Comparison of ENCODE assay signal across 1 cellular context in the genomic region with DNA sequence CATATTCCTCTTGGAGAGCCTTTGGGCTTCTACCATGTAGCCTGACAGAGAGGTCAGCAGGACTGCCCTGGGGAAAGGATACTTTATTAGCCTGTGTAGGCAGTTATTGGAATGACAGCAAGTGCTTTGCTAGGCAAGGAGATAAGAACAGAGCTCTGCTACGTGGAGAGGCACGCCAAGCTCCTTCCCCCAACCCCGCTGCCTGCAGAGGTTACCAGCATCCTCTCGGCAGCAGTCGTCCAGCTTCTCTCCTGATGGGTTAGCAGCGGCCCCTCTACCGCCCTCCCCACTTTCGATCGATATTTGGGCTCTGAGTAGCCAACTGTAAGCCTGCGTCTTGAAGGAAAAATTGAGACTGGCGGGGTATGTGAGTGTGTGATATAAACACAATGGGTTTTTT.
TF ChIP-seq lines count a peak whose summit lies in the region.

No MANE protein-coding gene starts in this region.

TF ChIP-seq in K562, 482 proteins besides CTCF, POLR2A, EP300 and RAD21 (continued from another document):
- peak; percentile 58 for TF ChIP-seq MEIS2 (IDR thresholded peaks at IDR 0.05; ENCODE audit: partially characterized antibody)
- TF ChIP-seq MITF (IDR thresholded peaks at IDR 0.05), result no peak
- no peak for TF ChIP-seq ZNF586 (CRISPR knock-in tag; conservative IDR thresholded peaks at IDR 0.05)
- TF ChIP-seq RBFOX2 (IDR thresholded peaks at IDR 0.05; ENCODE audit: low read depth, low read length), result peak; percentile 36; the same call in 1 of the 2 replicates
- TF ChIP-seq SUPT5H (IDR thresholded peaks at IDR 0.05), result no peak
- no peak for TF ChIP-seq SIN3A (IDR thresholded peaks at IDR 0.05; ENCODE audit: borderline replicate concordance in 2 of 2, control insufficient read depth in 1 of 2, low read depth in 2 of 2, low read length in 2 of 2)
- TF ChIP-seq POLR2B (IDR thresholded peaks at IDR 0.05; ENCODE audit: low read depth, partially characterized antibody), result no peak
- no peak for TF ChIP-seq FIP1L1 (IDR thresholded peaks at IDR 0.05; ENCODE audit: low read depth, low read length, poor library complexity, severe bottlenecking)
- TF ChIP-seq ZBTB17 (CRISPR knock-in tag; IDR thresholded peaks at IDR 0.05), result 0 out of 2 replicates have a peak, but pooled peaks have one; percentile 38
- TF ChIP-seq ZNF3 (CRISPR knock-in tag; IDR thresholded peaks at IDR 0.05), result no peak
